Comparison of ENCODE assay signal across 10 cellular contexts in genomic region chr1:164707868-164708331, GRCh38.
A peak's percentile ranks its signal among the peaks of the same experiment; 100 is the strongest.
DNase-seq lines count a peak whose midpoint lies in the region; ATAC-seq and TF ChIP-seq lines count a peak whose summit lies in the region.
"Had no signal": no experiment of that assay in that cellular context is flagged by ENCODE, and none has a peak within 500 bp of the region (broad histone marks: within the 10 kb centered on the region; RNA-seq: fewer than 3 reads in every experiment).

No MANE protein-coding gene starts in this region.

- ATAC-seq in GM18870 (IDR thresholded peaks at IDR 0.05; ENCODE audit: unreplicated experiment) = no peak

- H3K36me3 Mint-ChIP-seq in progenitor cell of endocrine pancreas (ENCODE audit: insufficient read depth) = peaks cover 7% of the 10 kb centered on the region
- H3K36me3 Mint-ChIP-seq in activated CD4-positive, alpha-beta T cell treated with anti-CD3 and anti-CD28 coated beads, Interleukin-2, amount 10 ng/mL, durations not matched to agents 7 days and 5 days (ENCODE audit: low read depth) = no peaks in the 10 kb centered on the region

- CTCF ChIA-PET in activated CD4-positive, alpha-beta T cell treated with anti-CD3 and anti-CD28 coated beads, Interleukin-2, amount 10 ng/mL, durations not matched to agents 7 days and 5 days (lab: Charles Lee) = interaction anchor here (0.7 kb wide), 1 partner anchor 891 kb away, joined by 3 read pairs; no protein-coding TSS in a partner anchor

- H3K9me3 Mint-ChIP-seq in progenitor cell of endocrine pancreas (ENCODE audit: low read depth) = no peaks in the 10 kb centered on the region
- H3K9me3 Mint-ChIP-seq in activated CD4-positive, alpha-beta T cell treated with anti-CD3 and anti-CD28 coated beads, Interleukin-2, amount 10 ng/mL, durations not matched to agents 7 days and 5 days = no peaks in the 10 kb centered on the region

- H3K27me3 ChIP-seq in SJSA1 (replicated peaks) = no peaks in the 10 kb centered on the region

- H3K4me3 Mint-ChIP-seq in progenitor cell of endocrine pancreas (ENCODE audit: low read depth) = no peak overlapping the region
- H3K4me3 Mint-ChIP-seq in activated CD4-positive, alpha-beta T cell treated with anti-CD3 and anti-CD28 coated beads, Interleukin-2, amount 10 ng/mL, durations not matched to agents 7 days and 5 days = no peak overlapping the region

- DNase-seq in AG20443 (ENCODE audit: low spot score) (peak; percentile 71), SJSA1 (ENCODE audit: low read depth in 1 of 2, low spot score in 2 of 2) (peak; percentile 43 to 49), fibroblast of pulmonary artery (ENCODE audit: low read depth) (peak; percentile 61), progenitor cell of endocrine pancreas (ENCODE audit: low spot score, unreplicated experiment) (no peak), activated gamma-delta T cell (lab: John Stamatoyannopoulos, UW) (no peak), NCI-H2171 treated with DMSO at 0.1 percent for 48 hours (lab: John Stamatoyannopoulos, UW) (no peak)
- DNase-seq in activated CD4-positive, alpha-beta T cell treated with anti-CD3 and anti-CD28 coated beads, Interleukin-2, amount 10 ng/mL, durations not matched to agents 7 days and 5 days = no peak
- DNase-seq: COR-L47, NCI-H1694 had no signal

- no peaks in the 10 kb centered on the region for H3K27me3 Mint-ChIP-seq in progenitor cell of endocrine pancreas
- no peaks in the 10 kb centered on the region for H3K27me3 Mint-ChIP-seq in activated CD4-positive, alpha-beta T cell treated with anti-CD3 and anti-CD28 coated beads, Interleukin-2, amount 10 ng/mL, durations not matched to agents 7 days and 5 days

- peaks cover 43% of the 10 kb centered on the region for H3K4me1 Mint-ChIP-seq in progenitor cell of endocrine pancreas (ENCODE audit: low read depth)
- no peaks in the 10 kb centered on the region for H3K4me1 Mint-ChIP-seq in activated CD4-positive, alpha-beta T cell treated with anti-CD3 and anti-CD28 coated beads, Interleukin-2, amount 10 ng/mL, durations not matched to agents 7 days and 5 days

- H3K4me1 ChIP-seq in SJSA1 (replicated peaks) = peaks cover 33% of the 10 kb centered on the region

- H3K36me3 ChIP-seq in SJSA1 = no peaks in the 10 kb centered on the region

- POLR2A ChIA-PET in activated CD4-positive, alpha-beta T cell treated with anti-CD3 and anti-CD28 coated beads, Interleukin-2, amount 10 ng/mL, durations not matched to agents 7 days and 5 days (lab: Charles Lee) = no interaction called here

- no peak overlapping the region for H3K27ac ChIP-seq in SJSA1

- H3K4me3 ChIP-seq in SJSA1 = no peak overlapping the region
- H3K4me3 ChIP-seq in fibroblast of pulmonary artery (replicated peaks; ENCODE audit: low read depth, low read length) = no peak overlapping the region

- H3K9me3 ChIP-seq in SJSA1 (replicated peaks) = no peaks in the 10 kb centered on the region

- H3K27ac Mint-ChIP-seq in progenitor cell of endocrine pancreas = peak overlapping the region; percentile 44
- no peak overlapping the region for H3K27ac Mint-ChIP-seq in activated CD4-positive, alpha-beta T cell treated with anti-CD3 and anti-CD28 coated beads, Interleukin-2, amount 10 ng/mL, durations not matched to agents 7 days and 5 days

- no peak for TF ChIP-seq CTCF in fibroblast of pulmonary artery (IDR thresholded peaks at IDR 0.05; ENCODE audit: low read length, missing control alignments)
- no peak for TF ChIP-seq CTCF in progenitor cell of endocrine pancreas (IDR thresholded peaks at IDR 0.05; ENCODE audit: unreplicated experiment)

Comparison
In these comparisons a context has a peak if more than half of its experiments do, and no peak if none do; other contexts are left out.
1. DNase-seq: peak in AG20443 (single experiment), SJSA1 (2 of 2) and fibroblast of pulmonary artery (single experiment); none in progenitor cell of endocrine pancreas (single experiment), activated CD4-positive, alpha-beta T cell treated with anti-CD3 and anti-CD28 coated beads, Interleukin-2, amount 10 ng/mL, durations not matched to agents 7 days and 5 days (single experiment), activated gamma-delta T cell (single experiment) and NCI-H2171 treated with DMSO at 0.1 percent for 48 hours (single experiment).